Comparison of ENCODE assay signal across 18 cellular contexts in the genomic region with DNA sequence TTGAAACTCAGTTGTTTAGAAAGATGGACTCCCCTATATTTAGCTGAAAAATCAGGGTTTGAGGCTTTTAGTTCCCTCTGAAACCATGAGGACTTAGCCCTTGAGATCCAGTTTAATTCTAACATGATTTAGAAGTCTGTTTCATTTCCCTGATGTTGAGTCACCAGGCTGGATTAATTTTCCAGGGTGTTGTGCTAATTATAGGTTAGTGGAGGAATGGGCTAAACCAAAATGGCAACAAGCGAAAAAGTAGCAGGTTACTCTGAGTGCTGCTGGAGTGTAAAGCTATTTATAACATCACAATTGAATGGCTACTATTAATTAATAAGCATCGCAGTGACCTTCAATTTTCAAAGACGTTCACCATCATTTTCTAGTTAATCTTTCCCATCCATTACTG. TPM values are rescaled to one million over a fixed set of nuclear protein-coding genes. Genes with fewer than 3 reads are reported as not detected.
DNase-seq lines count a peak whose midpoint lies in the region; ATAC-seq and TF ChIP-seq lines count a peak whose summit lies in the region.
"Had no signal": no experiment of that assay in that cellular context is flagged by ENCODE, and none has a peak within 500 bp of the region (broad histone marks: within the 10 kb centered on the region; RNA-seq: fewer than 3 reads in every experiment).

No MANE protein-coding gene starts in this region.

- TF ChIP-seq POLR2A in gastrocnemius medialis (IDR thresholded peaks at IDR 0.05): no peak

- DNase-seq in EH (ENCODE audit: low read depth) (peak; percentile 43), RPMI7951 (ENCODE audit: low read depth) (peak; percentile 35), left ventricle myocardium superior (no peak), gastrocnemius medialis (peak in 1 of 2 donors; percentile 19), NK-92 (lab: John Stamatoyannopoulos, UW; ENCODE audit: unreplicated experiment) (no peak), RWPE1 (ENCODE audit: low spot score) (no peak), progenitor cell of endocrine pancreas (ENCODE audit: low spot score, unreplicated experiment) (no peak)
- DNase-seq: C1 segment of cervical spinal cord, DND-41, GDM1, GM23248, HCEC 1CT, KBM-7, NCI-H1092, NCI-H146, NCI-H2081 treated with DMSO at 0.1 percent for 48 hours, NCI-H524 had no signal

- peaks cover 3% of the 10 kb centered on the region for H3K9me3 Mint-ChIP-seq in progenitor cell of endocrine pancreas (ENCODE audit: low read depth)

- H3K4me3 ChIP-seq in gastrocnemius medialis: peak overlapping the region in 1 of 4 donors; percentile 27
- H3K4me3 ChIP-seq: GM12878, GM23248 had no signal

- CTCF ChIA-PET in RWPE1 (lab: Yijun Ruan, JAX): no interaction called here

- peak; percentile 95 for ATAC-seq in left ventricle myocardium superior
- peak; percentile 91 to 93 for ATAC-seq in gastrocnemius medialis
- ATAC-seq: GM12878 had no signal

- no peak overlapping the region for H3K4me3 Mint-ChIP-seq in progenitor cell of endocrine pancreas (ENCODE audit: low read depth)

- no peaks in the 10 kb centered on the region for H3K36me3 Mint-ChIP-seq in progenitor cell of endocrine pancreas (ENCODE audit: insufficient read depth)

- H3K4me1 ChIP-seq in gastrocnemius medialis: peaks cover 24 to 26% of the 10 kb centered on the region in 2 donors

- H3K27me3 ChIP-seq in gastrocnemius medialis: no peaks in the 10 kb centered on the region

- H3K4me1 Mint-ChIP-seq in progenitor cell of endocrine pancreas (ENCODE audit: low read depth): peaks cover 10% of the 10 kb centered on the region

- H3K27ac Mint-ChIP-seq in progenitor cell of endocrine pancreas: no peak overlapping the region

- POLR2A ChIA-PET in RWPE1 (lab: Yijun Ruan, JAX; ENCODE audit: low non-redundant PET): no interaction called here

- no peaks in the 10 kb centered on the region for H3K36me3 ChIP-seq in gastrocnemius medialis

- H3K9me3 ChIP-seq in gastrocnemius medialis: no peaks in the 10 kb centered on the region

- peaks cover 5% of the 10 kb centered on the region for H3K27me3 Mint-ChIP-seq in progenitor cell of endocrine pancreas

- in situ Hi-C loops in gastrocnemius medialis (cut with MboI; ENCODE audit: low sequenced_read_pairs in 4 of 4): no loop called here

- H3K27ac ChIP-seq in gastrocnemius medialis: peak overlapping the region; percentile 84 to 91 (median 88)
- H3K27ac ChIP-seq in RWPE1: no peak overlapping the region
- H3K27ac ChIP-seq: GM23248 had no signal

- intact Hi-C loops in left ventricle myocardium superior (cut with micrococcal nuclease) (no loop called here), gastrocnemius medialis (cut with DNase I; ENCODE audit: low total_unique reads) (no loop called here)

- TF ChIP-seq CTCF in gastrocnemius medialis (IDR thresholded peaks at IDR 0.05 in 4 of 5, conservative IDR thresholded peaks at IDR 0.05 in 1 of 5): no peak
- TF ChIP-seq CTCF in RWPE1 (conservative IDR thresholded peaks at IDR 0.05; ENCODE audit: low read depth): no peak
- TF ChIP-seq CTCF in progenitor cell of endocrine pancreas (IDR thresholded peaks at IDR 0.05; ENCODE audit: unreplicated experiment): no peak

RNA-seq across cellular contexts. Expression of a gene that starts 15.5 kb away (rescaled TPM):
- 21.3 and 26.2 TPM in 2 replicates for total RNA-seq in RPMI7951 (2014; rRNA removed; shearing (Covaris generic))
- total RNA-seq in left ventricle myocardium superior: 33.1 TPM
- 100 to 1,000 TPM in 1 of 4 donors, 10 to 100 TPM in 3; 77.3 to 102 (median 90.8) TPM for total RNA-seq in gastrocnemius medialis
- total RNA-seq in progenitor cell of endocrine pancreas: 57.1 and 61.0 TPM in 2 replicates

Comparison
In these comparisons a context has a peak if more than half of its experiments do, and no peak if none do; other contexts are left out.
1. DNase-seq: peak in EH (single experiment) and RPMI7951 (single experiment); none in left ventricle myocardium superior (single experiment), NK-92 (single experiment), RWPE1 (single experiment) and progenitor cell of endocrine pancreas (single experiment).